ENCODE assay signal across 14 cellular contexts in the genomic region with DNA sequence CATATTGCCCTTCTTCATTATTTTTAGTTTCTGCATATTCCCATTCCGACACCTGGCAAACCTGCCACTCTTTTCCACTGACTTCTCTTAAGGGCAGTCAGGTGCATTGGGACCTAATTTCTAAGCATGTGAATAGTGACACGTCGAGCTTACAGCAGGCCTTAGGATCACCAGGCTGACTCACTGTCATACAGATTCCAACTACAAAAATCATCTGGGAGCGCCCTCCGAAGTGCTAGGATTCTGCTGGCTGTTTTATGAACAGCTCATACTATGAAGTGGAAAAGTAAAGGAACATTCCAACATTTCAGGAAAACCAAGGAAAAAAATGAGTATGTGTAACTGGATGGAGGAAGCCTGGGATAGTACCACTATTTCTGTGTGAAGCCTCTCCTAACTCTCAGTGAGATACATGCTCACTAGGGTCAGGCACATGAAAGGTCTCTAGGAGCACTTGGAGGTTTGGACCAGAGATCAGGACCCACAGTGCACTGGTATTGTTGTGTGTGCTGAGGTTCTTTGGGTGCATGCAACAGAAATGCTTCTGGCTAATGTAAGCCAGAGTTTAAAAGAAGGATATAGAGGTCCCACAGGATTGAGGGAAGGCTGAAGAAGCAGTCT.
DNase-seq lines count a peak whose midpoint lies in the region; ATAC-seq, FAIRE-seq and TF ChIP-seq lines count a peak whose summit lies in the region.
"Had no signal": no experiment of that assay in that cellular context is flagged by ENCODE, and none has a peak within 500 bp of the region (broad histone marks: within the 10 kb centered on the region; RNA-seq: fewer than 3 reads in every experiment).

No MANE protein-coding gene starts in this region.

- H4K20me1 ChIP-seq in astrocyte (ENCODE audit: insufficient read depth, low read length), result no peaks in the 10 kb centered on the region

- DNase-seq in HPDE6-E6E7 (ENCODE audit: extremely low spot score) (peak; percentile 43), astrocyte (ENCODE audit: low read depth) (peak; percentile 96), glomerular visceral epithelial cell (ENCODE audit: extremely low spot score) (peak; percentile 76), GM12892 (ENCODE audit: insufficient read length) (no peak), COLO668 (lab: John Stamatoyannopoulos, UW; ENCODE audit: unreplicated experiment) (no peak)
- DNase-seq: activated CD8-positive, alpha-beta memory T cell treated with anti-CD3 and anti-CD28 coated beads for 24 hours; left cardiac atrium; MV-4-11; NCI-H748 treated with DMSO at 0.1 percent for 48 hours; T-helper 1 cell had no signal

- TF ChIP-seq CTCF in astrocyte (IDR thresholded peaks at IDR 0.05; ENCODE audit: insufficient read depth, low read depth, low read length), result no peak

- H3K79me2 ChIP-seq in astrocyte (ENCODE audit: insufficient read depth, low read length), result no peaks in the 10 kb centered on the region
- H3K79me2 ChIP-seq: parathyroid adenoma had no signal

- FAIRE-seq in astrocyte (lab: Jason Lieb, UNC) (peak; percentile 96), GM12892 (lab: Jason Lieb, UNC) (no peak)

- peak overlapping the region; percentile 20 for H3K4me2 ChIP-seq in astrocyte (ENCODE audit: low read length)

- H3K27me3 ChIP-seq in astrocyte (ENCODE audit: insufficient read depth, low read length), result no peaks in the 10 kb centered on the region
- H3K27me3 ChIP-seq: suprapubic skin had no signal

- H3K9ac ChIP-seq in astrocyte (ENCODE audit: low read length), result peak overlapping the region; percentile 46
- H3K9ac ChIP-seq: parathyroid adenoma had no signal

- TF ChIP-seq POLR2A in GM12892 (IDR thresholded peaks at IDR 0.05; ENCODE audit: low read depth, low read length), result no peak

- H3K4me3 Mint-ChIP-seq in astrocyte (ENCODE audit: unreplicated experiment), result peak overlapping the region; percentile 2

- H3K4me1 Mint-ChIP-seq in astrocyte (ENCODE audit: low read depth, unreplicated experiment), result peaks cover 16% of the 10 kb centered on the region

- H3K9me3 Mint-ChIP-seq in astrocyte (ENCODE audit: unreplicated experiment), result peaks cover 5% of the 10 kb centered on the region

- peak overlapping the region; percentile 70 for H3K27ac Mint-ChIP-seq in astrocyte (ENCODE audit: unreplicated experiment)

- H2AFZ ChIP-seq in astrocyte (ENCODE audit: low read depth, low read length), result no peak overlapping the region
- H2AFZ ChIP-seq: parathyroid adenoma had no signal

- H3K27me3 Mint-ChIP-seq in astrocyte (ENCODE audit: low read depth, unreplicated experiment), result no peaks in the 10 kb centered on the region

- no peaks in the 10 kb centered on the region for H3K36me3 ChIP-seq in astrocyte (ENCODE audit: insufficient read depth, low read length)
- H3K36me3 ChIP-seq: suprapubic skin had no signal

- H3K27ac ChIP-seq in astrocyte (ENCODE audit: low read depth, low read length), result peak overlapping the region; percentile 81
- H3K27ac ChIP-seq: parathyroid adenoma, suprapubic skin had no signal

- ATAC-seq in HG02763 (IDR thresholded peaks at IDR 0.05; ENCODE audit: unreplicated experiment) (no peak), HG02970 (IDR thresholded peaks at IDR 0.05; ENCODE audit: low FRiP score, unreplicated experiment) (no peak)
- ATAC-seq: left cardiac atrium had no signal

- H3K4me3 ChIP-seq in astrocyte (ENCODE audit: insufficient read depth, low read depth, low read length), result no peak overlapping the region
- H3K4me3 ChIP-seq: suprapubic skin had no signal

- H3K4me1 ChIP-seq in astrocyte (ENCODE audit: insufficient read depth, low read length), result peaks cover 8% of the 10 kb centered on the region
- H3K4me1 ChIP-seq: parathyroid adenoma, suprapubic skin had no signal

- H3K36me3 Mint-ChIP-seq in astrocyte (ENCODE audit: low read depth, unreplicated experiment), result no peaks in the 10 kb centered on the region

- H3K9me3 ChIP-seq in astrocyte (ENCODE audit: insufficient read depth, low read depth, low read length), result peaks cover 2% of the 10 kb centered on the region
- H3K9me3 ChIP-seq: suprapubic skin had no signal

Comparison
In these comparisons a context has a peak if more than half of its experiments do, and no peak if none do; other contexts are left out.
1. DNase-seq: peak in HPDE6-E6E7 (single experiment), astrocyte (single experiment) and glomerular visceral epithelial cell (single experiment); none in GM12892 (single experiment) and COLO668 (single experiment).